ENCODE assay signal across 1 cellular context in the genomic region with DNA sequence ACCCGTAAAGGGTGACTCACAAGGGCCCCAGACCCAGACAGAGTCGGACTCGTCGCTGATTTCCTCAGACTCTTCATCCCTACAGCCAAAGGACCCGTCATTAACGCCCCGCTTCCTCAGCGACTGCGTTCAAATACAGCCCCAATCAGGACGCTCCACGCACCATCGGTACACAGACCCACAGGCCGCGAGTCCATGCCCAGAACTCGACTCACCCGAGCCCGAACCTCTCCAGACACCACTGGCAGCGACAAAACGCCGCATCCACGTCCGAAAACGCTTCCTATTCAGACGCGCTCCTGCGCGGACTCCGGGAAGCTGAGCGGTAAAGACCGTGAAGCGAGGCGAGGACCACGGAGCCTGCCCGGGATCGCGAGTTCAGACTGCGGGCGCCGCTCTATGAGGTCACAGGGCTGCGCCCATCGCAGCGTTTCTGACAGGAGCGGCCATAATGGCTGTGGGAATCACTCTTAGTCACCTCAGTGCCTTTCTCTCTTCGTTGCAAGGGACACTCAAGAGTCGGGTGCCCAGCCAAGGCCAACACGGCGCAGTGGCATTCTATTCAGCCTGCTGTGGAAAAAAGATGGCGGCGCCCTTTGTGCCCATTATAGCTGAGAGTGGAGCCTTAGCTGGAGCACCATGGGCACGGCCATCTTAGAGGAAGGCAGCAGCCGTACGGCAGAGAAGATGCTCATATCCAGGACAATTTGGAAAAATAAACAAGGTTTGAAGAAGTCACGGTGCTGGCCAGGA.
TF ChIP-seq lines count a peak whose summit lies in the region.

Gene ZNF614 (minus strand): TSS at position 353 of the 753 bp plus-strand sequence. CDS start 2,634 bp downstream, outside the sequence.

TF ChIP-seq in GM12878, 131 proteins besides CTCF, POLR2A, EP300 and RAD21 (continued from another document and continues in another):
- no peak for TF ChIP-seq E4F1 (IDR thresholded peaks at IDR 0.05; ENCODE audit: borderline replicate concordance, partially characterized antibody)
- peak; percentile 88 for TF ChIP-seq ASH2L (IDR thresholded peaks at IDR 0.05; ENCODE audit: borderline replicate concordance, low read depth)
- TF ChIP-seq PML (IDR thresholded peaks at IDR 0.05; ENCODE audit: low read length), result peak; percentile 90; the same call in 1 of the 2 replicates
- TF ChIP-seq NBN (IDR thresholded peaks at IDR 0.05), result peak; percentile 95
- peak; percentile 30 for TF ChIP-seq KLF5 (IDR thresholded peaks at IDR 0.05; ENCODE audit: partially characterized antibody)
- peak; percentile 80; the same call in 1 of the 2 replicates for TF ChIP-seq SIN3A (IDR thresholded peaks at IDR 0.05; ENCODE audit: low read depth, low read length)
- TF ChIP-seq RELA (IDR thresholded peaks at IDR 0.05; ENCODE audit: borderline replicate concordance, partially characterized antibody), result peak; percentile 46
- TF ChIP-seq, protein P1, sequence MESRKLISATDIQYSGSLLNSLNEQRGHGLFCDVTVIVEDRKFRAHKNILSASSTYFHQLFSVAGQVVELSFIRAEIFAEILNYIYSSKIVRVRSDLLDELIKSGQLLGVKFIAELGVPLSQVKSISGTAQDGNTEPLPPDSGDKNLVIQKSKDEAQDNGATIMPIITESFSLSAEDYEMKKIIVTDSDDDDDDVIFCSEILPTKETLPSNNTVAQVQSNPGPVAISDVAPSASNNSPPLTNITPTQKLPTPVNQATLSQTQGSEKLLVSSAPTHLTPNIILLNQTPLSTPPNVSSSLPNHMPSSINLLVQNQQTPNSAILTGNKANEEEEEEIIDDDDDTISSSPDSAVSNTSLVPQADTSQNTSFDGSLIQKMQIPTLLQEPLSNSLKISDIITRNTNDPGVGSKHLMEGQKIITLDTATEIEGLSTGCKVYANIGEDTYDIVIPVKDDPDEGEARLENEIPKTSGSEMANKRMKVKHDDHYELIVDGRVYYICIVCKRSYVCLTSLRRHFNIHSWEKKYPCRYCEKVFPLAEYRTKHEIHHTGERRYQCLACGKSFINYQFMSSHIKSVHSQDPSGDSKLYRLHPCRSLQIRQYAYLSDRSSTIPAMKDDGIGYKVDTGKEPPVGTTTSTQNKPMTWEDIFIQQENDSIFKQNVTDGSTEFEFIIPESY (IDR thresholded peaks at IDR 0.05), result no peak
- TF ChIP-seq ZNF217 (IDR thresholded peaks at IDR 0.05), result no peak
- TF ChIP-seq HDGF (IDR thresholded peaks at IDR 0.05), result peak; percentile 49; the same call in 1 of the 2 replicates
- TF ChIP-seq, protein P2, sequence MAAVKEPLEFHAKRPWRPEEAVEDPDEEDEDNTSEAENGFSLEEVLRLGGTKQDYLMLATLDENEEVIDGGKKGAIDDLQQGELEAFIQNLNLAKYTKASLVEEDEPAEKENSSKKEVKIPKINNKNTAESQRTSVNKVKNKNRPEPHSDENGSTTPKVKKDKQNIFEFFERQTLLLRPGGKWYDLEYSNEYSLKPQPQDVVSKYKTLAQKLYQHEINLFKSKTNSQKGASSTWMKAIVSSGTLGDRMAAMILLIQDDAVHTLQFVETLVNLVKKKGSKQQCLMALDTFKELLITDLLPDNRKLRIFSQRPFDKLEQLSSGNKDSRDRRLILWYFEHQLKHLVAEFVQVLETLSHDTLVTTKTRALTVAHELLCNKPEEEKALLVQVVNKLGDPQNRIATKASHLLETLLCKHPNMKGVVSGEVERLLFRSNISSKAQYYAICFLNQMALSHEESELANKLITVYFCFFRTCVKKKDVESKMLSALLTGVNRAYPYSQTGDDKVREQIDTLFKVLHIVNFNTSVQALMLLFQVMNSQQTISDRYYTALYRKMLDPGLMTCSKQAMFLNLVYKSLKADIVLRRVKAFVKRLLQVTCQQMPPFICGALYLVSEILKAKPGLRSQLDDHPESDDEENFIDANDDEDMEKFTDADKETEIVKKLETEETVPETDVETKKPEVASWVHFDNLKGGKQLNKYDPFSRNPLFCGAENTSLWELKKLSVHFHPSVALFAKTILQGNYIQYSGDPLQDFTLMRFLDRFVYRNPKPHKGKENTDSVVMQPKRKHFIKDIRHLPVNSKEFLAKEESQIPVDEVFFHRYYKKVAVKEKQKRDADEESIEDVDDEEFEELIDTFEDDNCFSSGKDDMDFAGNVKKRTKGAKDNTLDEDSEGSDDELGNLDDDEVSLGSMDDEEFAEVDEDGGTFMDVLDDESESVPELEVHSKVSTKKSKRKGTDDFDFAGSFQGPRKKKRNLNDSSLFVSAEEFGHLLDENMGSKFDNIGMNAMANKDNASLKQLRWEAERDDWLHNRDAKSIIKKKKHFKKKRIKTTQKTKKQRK (IDR thresholded peaks at IDR 0.05; ENCODE audit: low read depth, low read length), result no peak
- TF ChIP-seq MTA3 (IDR thresholded peaks at IDR 0.05; ENCODE audit: borderline replicate concordance, low read length), result no peak
- no peak; the same call in 1 of the 2 replicates for TF ChIP-seq RB1 (IDR thresholded peaks at IDR 0.05; ENCODE audit: borderline replicate concordance)
- TF ChIP-seq RBBP5 (conservative IDR thresholded peaks at IDR 0.05), result no peak
- TF ChIP-seq SIX5 (IDR thresholded peaks at IDR 0.05; ENCODE audit: low read depth, low read length, severe bottlenecking), result peak; percentile 79
- peak; percentile 61 for TF ChIP-seq RUNX3 (IDR thresholded peaks at IDR 0.05; ENCODE audit: low read length)
- peak; percentile 64; the same call in 1 of the 2 replicates for TF ChIP-seq IRF5 (IDR thresholded peaks at IDR 0.05; ENCODE audit: borderline replicate concordance)
- TF ChIP-seq TCF7 (IDR thresholded peaks at IDR 0.05; ENCODE audit: borderline replicate concordance), result no peak
- no peak for TF ChIP-seq MYC (IDR thresholded peaks at IDR 0.05; ENCODE audit: insufficient read depth, insufficient read length, insufficient replicate concordance, low read length, severe bottlenecking)
- peak; percentile 84; the same call in 1 of the 2 replicates for TF ChIP-seq POLR2AphosphoS2 (IDR thresholded peaks at IDR 0.05; ENCODE audit: low read depth, low read length)
- TF ChIP-seq CHD4 (IDR thresholded peaks at IDR 0.05), result no peak
- 0 out of 2 replicates have a peak, but pooled peaks have one; percentile 53 for TF ChIP-seq SMAD5 (IDR thresholded peaks at IDR 0.05; ENCODE audit: low read depth)
- peak; percentile 82 for TF ChIP-seq RELB (IDR thresholded peaks at IDR 0.05; ENCODE audit: low read depth)
- 0 out of 2 replicates have a peak, but pooled peaks have one; percentile 15 for TF ChIP-seq EED (IDR thresholded peaks at IDR 0.05; ENCODE audit: low read depth)
- peak; percentile 48; the same call in 1 of the 2 replicates for TF ChIP-seq NR2F1 (conservative IDR thresholded peaks at IDR 0.05)
- peak in 1 of 2 experiments; percentile 93; a peak in 2 of 4 replicates for TF ChIP-seq SRF (IDR thresholded peaks at IDR 0.05; ENCODE audit: low read depth in 2 of 2, low read length in 2 of 2)
- TF ChIP-seq JUND (IDR thresholded peaks at IDR 0.05; ENCODE audit: low read depth, low read length), result no peak
- peak; percentile 49 for TF ChIP-seq MAX (IDR thresholded peaks at IDR 0.05; ENCODE audit: low read depth, low read length)
- peak; percentile 38 for TF ChIP-seq E2F8 (IDR thresholded peaks at IDR 0.05; ENCODE audit: low read depth, partially characterized antibody)
- peak; percentile 94 for TF ChIP-seq MEF2B (IDR thresholded peaks at IDR 0.05; ENCODE audit: partially characterized antibody, poor library complexity, severe bottlenecking)
- TF ChIP-seq POLR2AphosphoS5 (IDR thresholded peaks at IDR 0.05; ENCODE audit: low read length), result peak; percentile 97
- peak; percentile 84; the same call in 1 of the 2 replicates for TF ChIP-seq STAT1 (conservative IDR thresholded peaks at IDR 0.05)
- peak in 1 of 2 experiments; percentile 25; a peak in 1 of 4 replicates for TF ChIP-seq BHLHE40 (IDR thresholded peaks at IDR 0.05; ENCODE audit: borderline replicate concordance in 1 of 2, low read depth in 2 of 2, low read length in 1 of 2)
- no peak; the same call in 1 of the 2 replicates for TF ChIP-seq NKRF (conservative IDR thresholded peaks at IDR 0.05)
- no peak for TF ChIP-seq SMARCA5 (IDR thresholded peaks at IDR 0.05)
- TF ChIP-seq RAD51 (IDR thresholded peaks at IDR 0.05), result no peak
- no peak for TF ChIP-seq SUPT20H (IDR thresholded peaks at IDR 0.05; ENCODE audit: borderline replicate concordance, control insufficient read depth, low read depth, low read length)
- TF ChIP-seq FOS (IDR thresholded peaks at IDR 0.05; ENCODE audit: borderline replicate concordance, extremely low read depth, insufficient read length), result no peak
- peak; percentile 44 for TF ChIP-seq TAF1 (IDR thresholded peaks at IDR 0.05; ENCODE audit: borderline replicate concordance, low read depth, low read length)
- TF ChIP-seq CREB1 (IDR thresholded peaks at IDR 0.05; ENCODE audit: low read depth), result peak; percentile 99
- TF ChIP-seq CEBPB (IDR thresholded peaks at IDR 0.05; ENCODE audit: borderline replicate concordance in 1 of 2, low read depth in 2 of 2, low read length in 2 of 2), result no peak
